ENCODE assay signal across 17 cellular contexts in genomic region chr2:43081131-43081745, GRCh38.
DNase-seq lines count a peak whose midpoint lies in the region; ATAC-seq and TF ChIP-seq lines count a peak whose summit lies in the region.
"Had no signal": no experiment of that assay in that cellular context is flagged by ENCODE, and none has a peak within 500 bp of the region (broad histone marks: within the 10 kb centered on the region; RNA-seq: fewer than 3 reads in every experiment).

No MANE protein-coding gene starts in this region.

- 93 to 100% (median 94%) methylated on average over 4 to 5 of the region's 5 CpGs for WGBS in adrenal gland, 4 donors

- no peaks in the 10 kb centered on the region for H3K36me3 ChIP-seq in adrenal gland (replicated peaks in 1 of 2)

- H3K9me3 Mint-ChIP-seq in stimulated activated effector memory CD8-positive, alpha-beta T cell treated with anti-CD3 and anti-CD28 coated beads, Interleukin-12 subunit alpha, Interleukin-12 subunit beta, amount 100 ng/mL, for 72 hours: no peaks in the 10 kb centered on the region
- H3K9me3 Mint-ChIP-seq: activated T-helper 2 cell treated with anti-CD3 and anti-CD28 coated beads, Interferon-gamma antibody, Interleukin-2, Interleukin-4, amounts not matched to agents 10 μg/mL and 5 μg/mL and 100 μg/mL, durations not matched to agents 14 hours and 24 hours and 36 hours; T-cell had no signal

- no peak overlapping the region for H3K4me3 ChIP-seq in adrenal gland
- H3K4me3 ChIP-seq: coronary artery, K562 had no signal

- peaks cover 5% of the 10 kb centered on the region for H3K4me1 Mint-ChIP-seq in stimulated activated effector memory CD8-positive, alpha-beta T cell treated with anti-CD3 and anti-CD28 coated beads, Interleukin-12 subunit alpha, Interleukin-12 subunit beta, amount 100 ng/mL, for 72 hours

- DNase-seq in EH (ENCODE audit: low read depth) (peak; percentile 24), adrenal gland (peak in 1 of 7 donors; percentile 11), mesenteric fat pad (ENCODE audit: low spot score) (peak; percentile 33), NCI-H187 treated with DMSO at 0.1 percent for 48 hours (lab: John Stamatoyannopoulos, UW) (no peak), NCI-H345 treated with DMSO at 0.1 percent for 48 hours (lab: John Stamatoyannopoulos, UW; ENCODE audit: unreplicated experiment) (no peak)
- no peak for DNase-seq in stimulated activated effector memory CD8-positive, alpha-beta T cell treated with anti-CD3 and anti-CD28 coated beads, Interleukin-12 subunit alpha, Interleukin-12 subunit beta, amount 100 ng/mL, for 72 hours (ENCODE audit: low spot score in 2 of 2)
- DNase-seq: activated CD8-positive, alpha-beta memory T cell treated with anti-CD3 and anti-CD28 coated beads for 24 hours; NCI-H1092 treated with DMSO at 0.1 percent for 48 hours; NCI-H2171; NCI-H82; occipital lobe; T-cell had no signal

- intact Hi-C loops in adrenal gland (cut with DNase I): no loop called here

- H3K27me3 ChIP-seq in adrenal gland: no peaks in the 10 kb centered on the region

- H3K36me3 Mint-ChIP-seq in stimulated activated effector memory CD8-positive, alpha-beta T cell treated with anti-CD3 and anti-CD28 coated beads, Interleukin-12 subunit alpha, Interleukin-12 subunit beta, amount 100 ng/mL, for 72 hours: no peaks in the 10 kb centered on the region
- H3K36me3 Mint-ChIP-seq: T-cell had no signal

- peak overlapping the region in 3 of 5 donors; percentile 71 to 91 (median 88) for H3K27ac ChIP-seq in adrenal gland

- TF ChIP-seq CTCF in adrenal gland (IDR thresholded peaks at IDR 0.05): no peak

- H3K4me1 ChIP-seq in adrenal gland (replicated peaks in 1 of 2): peaks cover 33 to 52% of the 10 kb centered on the region in 2 donors

- no peak for ATAC-seq in stimulated activated effector memory CD8-positive, alpha-beta T cell treated with anti-CD3 and anti-CD28 coated beads, Interleukin-12 subunit alpha, Interleukin-12 subunit beta, amount 100 ng/mL, for 72 hours
- ATAC-seq in GM21825 (IDR thresholded peaks at IDR 0.05; ENCODE audit: unreplicated experiment) (no peak), HG03139 (IDR thresholded peaks at IDR 0.05; ENCODE audit: unreplicated experiment) (no peak)
- ATAC-seq: K562, T-cell had no signal

- no peak for TF ChIP-seq POLR2A in adrenal gland (IDR thresholded peaks at IDR 0.05)

- peak overlapping the region; percentile 13 for H3K27ac Mint-ChIP-seq in stimulated activated effector memory CD8-positive, alpha-beta T cell treated with anti-CD3 and anti-CD28 coated beads, Interleukin-12 subunit alpha, Interleukin-12 subunit beta, amount 100 ng/mL, for 72 hours
- H3K27ac Mint-ChIP-seq: activated T-helper 2 cell treated with anti-CD3 and anti-CD28 coated beads, Interferon-gamma antibody, Interleukin-2, Interleukin-4, amounts not matched to agents 10 μg/mL and 5 μg/mL and 100 μg/mL, durations not matched to agents 14 hours and 24 hours and 36 hours had no signal

- no peaks in the 10 kb centered on the region for H3K9me3 ChIP-seq in adrenal gland (replicated peaks in 1 of 3)

- no peak overlapping the region for H3K4me3 Mint-ChIP-seq in stimulated activated effector memory CD8-positive, alpha-beta T cell treated with anti-CD3 and anti-CD28 coated beads, Interleukin-12 subunit alpha, Interleukin-12 subunit beta, amount 100 ng/mL, for 72 hours
- H3K4me3 Mint-ChIP-seq: T-cell had no signal

Comparison
In these comparisons a context has a peak if more than half of its experiments do, and no peak if none do; other contexts are left out.
1. DNase-seq: peak in EH (single experiment) and mesenteric fat pad (single experiment); none in stimulated activated effector memory CD8-positive, alpha-beta T cell treated with anti-CD3 and anti-CD28 coated beads, Interleukin-12 subunit alpha, Interleukin-12 subunit beta, amount 100 ng/mL, for 72 hours (0 of 2), NCI-H187 treated with DMSO at 0.1 percent for 48 hours (single experiment) and NCI-H345 treated with DMSO at 0.1 percent for 48 hours (single experiment).